22 cellular contexts compared by ENCODE assay signal in the genomic region with DNA sequence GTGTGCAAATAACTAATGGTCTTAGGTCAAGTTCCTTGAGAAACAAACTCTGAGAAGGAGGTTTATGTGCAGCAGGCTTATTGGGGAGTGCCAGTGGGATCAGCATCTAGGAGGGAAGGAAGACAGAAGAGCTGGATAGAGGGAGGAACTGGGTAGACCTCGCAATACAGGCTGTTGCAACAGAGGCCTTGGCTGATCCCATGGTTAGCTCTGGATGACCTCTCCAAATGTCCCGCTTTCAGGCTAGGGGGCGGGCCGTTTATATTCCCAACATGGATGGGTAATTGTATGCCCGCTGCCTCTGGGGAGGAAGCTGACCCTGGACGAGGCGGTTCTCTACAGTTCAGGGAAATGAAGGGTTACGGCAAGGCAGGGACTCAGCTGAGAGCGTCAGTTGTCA. TPM values are rescaled to one million over a fixed set of nuclear protein-coding genes. Genes with fewer than 3 reads are reported as not detected.
"Had no signal": no experiment of that assay in that cellular context is flagged by ENCODE, and none has a peak within 500 bp of the region (broad histone marks: within the 10 kb centered on the region; RNA-seq: fewer than 3 reads in every experiment).

No MANE protein-coding gene starts in this region.

- H3K9me3 ChIP-seq: adrenal gland, ascending aorta, body of pancreas, SJSA1 had no signal

- H3K27ac ChIP-seq: adrenal gland, ascending aorta, body of pancreas, SJSA1 had no signal

- ATAC-seq: activated CD4-positive, CD25-positive, alpha-beta regulatory T cell treated with anti-CD3 and anti-CD28 coated beads, Interleukin-2, amount 50 U/mL, for 24 hours; activated CD8-positive, alpha-beta T cell treated with anti-CD3 and anti-CD28 coated beads for 36 hours; activated T-cell treated with anti-CD3 and anti-CD28 coated beads, Interleukin-2, amount 50 U/mL, for 72 hours; body of pancreas had no signal

- H3K4me1 ChIP-seq: adrenal gland, ascending aorta, body of pancreas, SJSA1 had no signal

- H3K27me3 ChIP-seq: adrenal gland, ascending aorta, body of pancreas, SJSA1 had no signal

- H3K36me3 ChIP-seq: adrenal gland, ascending aorta, SJSA1 had no signal

- H3K4me3 ChIP-seq: adrenal gland, ascending aorta, body of pancreas, SJSA1 had no signal

- DNase-seq: activated CD4-positive, alpha-beta T cell treated with anti-CD3 and anti-CD28 coated beads for 4 hours; activated CD8-positive, alpha-beta memory T cell treated with anti-CD3 and anti-CD28 coated beads, Interleukin-2, amount 50 U/mL, for 4 hours; activated CD8-positive, alpha-beta T cell treated with anti-CD3 and anti-CD28 coated beads for 36 hours; activated gamma-delta T cell treated with Interleukin-2 at 50 U/mL for 16 hours; activated naive CD4-positive, alpha-beta T cell treated with anti-CD3 and anti-CD28 coated beads, Interleukin-2, amount 50 U/mL, for 16 hours; activated naive CD8-positive, alpha-beta T cell treated with anti-CD3 and anti-CD28 coated beads, Interleukin-2, amount 10 ng/mL, durations not matched to agents 7 days and 5 days; activated T-cell treated with anti-CD3 and anti-CD28 coated beads, Interleukin-2, amount 50 U/mL, for 72 hours; adrenal gland; body of pancreas; Karpas-422; MM.1S; NCI-H1105; NCI-H146; NCI-H187 treated with DMSO at 0.1 percent for 48 hours; NCI-H2081 treated with DMSO at 0.1 percent for 48 hours; NCI-H446; NCI-H524; SHP77 had no signal

RNA-seq across cellular contexts. Expression of a gene that starts 14.7 kb away (rescaled TPM):
- total RNA-seq: activated CD8-positive, alpha-beta T cell treated with anti-CD3 and anti-CD28 coated beads for 36 hours; activated naive CD8-positive, alpha-beta T cell treated with anti-CD3 and anti-CD28 coated beads, Interleukin-2, amount 10 ng/mL, durations not matched to agents 7 days and 5 days; activated T-cell treated with anti-CD3 and anti-CD28 coated beads, Interleukin-2, amount 50 U/mL, for 72 hours; activated T-helper 2 cell treated with anti-CD3 and anti-CD28 coated beads, Interferon-gamma antibody, Interleukin-2, Interleukin-4, amounts not matched to agents 10 μg/mL and 5 μg/mL and 100 μg/mL, durations not matched to agents 14 hours and 24 hours and 36 hours; ascending aorta; SJSA1 had no signal
